In genomic region chr10:102452672-102453340, GRCh38 we compare ENCODE assay signal across 1 cellular context.
TF ChIP-seq lines count a peak whose summit lies in the region.

No MANE protein-coding gene starts in this region.

TF ChIP-seq in HEK293, 187 proteins besides CTCF, POLR2A, EP300 and RAD21 (continued from another document and continues in another):
- TF ChIP-seq, protein P1, sequence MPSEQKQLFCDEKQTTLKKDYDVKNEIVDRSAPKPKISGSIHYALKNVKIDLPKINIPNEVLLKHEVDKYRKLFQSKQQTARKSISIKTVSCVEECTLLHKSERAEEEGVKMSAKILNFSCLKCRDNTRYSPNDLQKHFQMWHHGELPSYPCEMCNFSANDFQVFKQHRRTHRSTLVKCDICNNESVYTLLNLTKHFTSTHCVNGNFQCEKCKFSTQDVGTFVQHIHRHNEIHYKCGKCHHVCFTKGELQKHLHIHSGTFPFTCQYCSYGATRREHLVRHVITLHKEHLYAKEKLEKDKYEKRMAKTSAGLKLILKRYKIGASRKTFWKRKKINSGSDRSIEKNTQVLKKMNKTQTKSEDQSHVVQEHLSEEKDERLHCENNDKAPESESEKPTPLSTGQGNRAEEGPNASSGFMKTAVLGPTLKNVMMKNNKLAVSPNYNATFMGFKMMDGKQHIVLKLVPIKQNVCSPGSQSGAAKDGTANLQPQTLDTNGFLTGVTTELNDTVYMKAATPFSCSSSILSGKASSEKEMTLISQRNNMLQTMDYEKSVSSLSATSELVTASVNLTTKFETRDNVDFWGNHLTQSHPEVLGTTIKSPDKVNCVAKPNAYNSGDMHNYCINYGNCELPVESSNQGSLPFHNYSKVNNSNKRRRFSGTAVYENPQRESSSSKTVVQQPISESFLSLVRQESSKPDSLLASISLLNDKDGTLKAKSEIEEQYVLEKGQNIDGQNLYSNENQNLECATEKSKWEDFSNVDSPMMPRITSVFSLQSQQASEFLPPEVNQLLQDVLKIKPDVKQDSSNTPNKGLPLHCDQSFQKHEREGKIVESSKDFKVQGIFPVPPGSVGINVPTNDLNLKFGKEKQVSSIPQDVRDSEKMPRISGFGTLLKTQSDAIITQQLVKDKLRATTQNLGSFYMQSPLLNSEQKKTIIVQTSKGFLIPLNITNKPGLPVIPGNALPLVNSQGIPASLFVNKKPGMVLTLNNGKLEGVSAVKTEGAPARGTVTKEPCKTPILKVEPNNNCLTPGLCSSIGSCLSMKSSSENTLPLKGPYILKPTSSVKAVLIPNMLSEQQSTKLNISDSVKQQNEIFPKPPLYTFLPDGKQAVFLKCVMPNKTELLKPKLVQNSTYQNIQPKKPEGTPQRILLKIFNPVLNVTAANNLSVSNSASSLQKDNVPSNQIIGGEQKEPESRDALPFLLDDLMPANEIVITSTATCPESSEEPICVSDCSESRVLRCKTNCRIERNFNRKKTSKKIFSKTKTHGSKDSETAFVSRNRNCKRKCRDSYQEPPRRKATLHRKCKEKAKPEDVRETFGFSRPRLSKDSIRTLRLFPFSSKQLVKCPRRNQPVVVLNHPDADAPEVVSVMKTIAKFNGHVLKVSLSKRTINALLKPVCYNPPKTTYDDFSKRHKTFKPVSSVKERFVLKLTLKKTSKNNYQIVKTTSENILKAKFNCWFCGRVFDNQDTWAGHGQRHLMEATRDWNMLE (tag by site-specific recombination; conservative IDR thresholded peaks at IDR 0.05; ENCODE audit: low read depth) = no peak; the same call in 1 of the 2 replicates
- TF ChIP-seq SCRT2 (tag by site-specific recombination; IDR thresholded peaks at IDR 0.05) (peak; percentile 77), ZBTB8A (tag by site-specific recombination; IDR thresholded peaks at IDR 0.05) (peak; percentile 70), ZNF398 (tag by site-specific recombination; IDR thresholded peaks at IDR 0.05) (peak; percentile 93), PRDM4 (tag by site-specific recombination; IDR thresholded peaks at IDR 0.05) (peak; percentile 36; the same call in 1 of the 2 replicates), ZBTB20 (tag by site-specific recombination; IDR thresholded peaks at IDR 0.05) (peak; percentile 78), ZNF184 (tag by site-specific recombination; IDR thresholded peaks at IDR 0.05) (peak; percentile 71; the same call in 1 of the 2 replicates), KLF16 (tag by site-specific recombination; IDR thresholded peaks at IDR 0.05) (peak; percentile 52; the same call in 1 of the 2 replicates), ZNF366 (tag by site-specific recombination; conservative IDR thresholded peaks at IDR 0.05) (peak; percentile 72), ZBTB21 (tag by site-specific recombination; IDR thresholded peaks at IDR 0.05) (peak; percentile 94), ZNF585B (tag by site-specific recombination; IDR thresholded peaks at IDR 0.05) (no peak), ZFP69B (tag by site-specific recombination; IDR thresholded peaks at IDR 0.05) (peak; percentile 83), ZNF214 (tag by site-specific recombination; IDR thresholded peaks at IDR 0.05; ENCODE audit: borderline replicate concordance) (no peak), ZNF623 (tag by site-specific recombination; IDR thresholded peaks at IDR 0.05) (0 out of 2 replicates have a peak, but pooled peaks have one; percentile 19), ZNF548 (tag by site-specific recombination; IDR thresholded peaks at IDR 0.05) (no peak), HOXA7 (CRISPR knock-in tag; IDR thresholded peaks at IDR 0.05; ENCODE audit: borderline replicate concordance) (no peak), ZFP37 (tag by site-specific recombination; IDR thresholded peaks at IDR 0.05) (peak; percentile 84), ZBTB10 (tag by site-specific recombination; IDR thresholded peaks at IDR 0.05) (peak; percentile 43; the same call in 1 of the 2 replicates), ZNF449 (tag by site-specific recombination; IDR thresholded peaks at IDR 0.05) (peak; percentile 36; the same call in 1 of the 2 replicates), PATZ1 (tag by site-specific recombination; IDR thresholded peaks at IDR 0.05) (peak; percentile 88), ZNF76 (tag by site-specific recombination; IDR thresholded peaks at IDR 0.05; ENCODE audit: borderline replicate concordance, low read depth) (0 out of 2 replicates have a peak, but pooled peaks have one; percentile 14), OSR2 (tag by site-specific recombination; IDR thresholded peaks at IDR 0.05) (peak; percentile 71; the same call in 1 of the 2 replicates), ZXDB (tag by site-specific recombination; IDR thresholded peaks at IDR 0.05) (peak; percentile 64), KLF1 (tag by site-specific recombination; IDR thresholded peaks at IDR 0.05) (0 out of 2 replicates have a peak, but pooled peaks have one; percentile 4), KLF10 (tag by site-specific recombination; IDR thresholded peaks at IDR 0.05) (0 out of 2 replicates have a peak, but pooled peaks have one; percentile 47)
- TF ChIP-seq, protein P2, sequence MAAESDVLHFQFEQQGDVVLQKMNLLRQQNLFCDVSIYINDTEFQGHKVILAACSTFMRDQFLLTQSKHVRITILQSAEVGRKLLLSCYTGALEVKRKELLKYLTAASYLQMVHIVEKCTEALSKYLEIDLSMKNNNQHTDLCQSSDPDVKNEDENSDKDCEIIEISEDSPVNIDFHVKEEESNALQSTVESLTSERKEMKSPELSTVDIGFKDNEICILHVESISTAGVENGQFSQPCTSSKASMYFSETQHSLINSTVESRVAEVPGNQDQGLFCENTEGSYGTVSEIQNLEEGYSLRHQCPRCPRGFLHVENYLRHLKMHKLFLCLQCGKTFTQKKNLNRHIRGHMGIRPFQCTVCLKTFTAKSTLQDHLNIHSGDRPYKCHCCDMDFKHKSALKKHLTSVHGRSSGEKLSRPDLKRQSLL (tag by site-specific recombination; IDR thresholded peaks at IDR 0.05) = peak; percentile 66
- TF ChIP-seq, protein P3, sequence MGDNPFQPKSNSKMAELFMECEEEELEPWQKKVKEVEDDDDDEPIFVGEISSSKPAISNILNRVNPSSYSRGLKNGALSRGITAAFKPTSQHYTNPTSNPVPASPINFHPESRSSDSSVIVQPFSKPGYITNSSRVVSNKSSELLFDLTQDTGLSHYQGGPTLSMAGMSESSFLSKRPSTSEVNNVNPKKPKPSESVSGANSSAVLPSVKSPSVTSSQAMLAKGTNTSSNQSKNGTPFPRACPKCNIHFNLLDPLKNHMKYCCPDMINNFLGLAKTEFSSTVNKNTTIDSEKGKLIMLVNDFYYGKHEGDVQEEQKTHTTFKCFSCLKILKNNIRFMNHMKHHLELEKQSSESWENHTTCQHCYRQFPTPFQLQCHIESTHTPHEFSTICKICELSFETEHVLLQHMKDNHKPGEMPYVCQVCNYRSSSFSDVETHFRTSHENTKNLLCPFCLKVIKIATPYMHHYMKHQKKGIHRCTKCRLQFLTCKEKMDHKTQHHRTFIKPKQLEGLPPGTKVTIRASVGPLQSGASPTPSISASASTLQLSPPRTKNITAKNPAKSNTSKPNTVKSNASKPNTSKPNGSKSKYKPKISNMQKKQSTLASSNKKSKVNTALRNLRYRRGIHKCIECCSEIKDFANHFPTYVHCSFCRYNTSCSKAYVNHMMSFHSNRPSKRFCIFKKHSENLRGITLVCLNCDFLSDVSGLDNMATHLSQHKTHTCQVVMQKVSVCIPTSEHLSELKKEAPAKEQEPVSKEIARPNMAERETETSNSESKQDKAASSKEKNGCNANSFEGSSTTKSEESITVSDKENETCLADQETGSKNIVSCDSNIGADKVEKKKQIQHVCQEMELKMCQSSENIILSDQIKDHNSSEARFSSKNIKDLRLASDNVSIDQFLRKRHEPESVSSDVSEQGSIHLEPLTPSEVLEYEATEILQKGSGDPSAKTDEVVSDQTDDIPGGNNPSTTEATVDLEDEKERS (tag by site-specific recombination; IDR thresholded peaks at IDR 0.05) = no peak
- TF ChIP-seq, protein P4, sequence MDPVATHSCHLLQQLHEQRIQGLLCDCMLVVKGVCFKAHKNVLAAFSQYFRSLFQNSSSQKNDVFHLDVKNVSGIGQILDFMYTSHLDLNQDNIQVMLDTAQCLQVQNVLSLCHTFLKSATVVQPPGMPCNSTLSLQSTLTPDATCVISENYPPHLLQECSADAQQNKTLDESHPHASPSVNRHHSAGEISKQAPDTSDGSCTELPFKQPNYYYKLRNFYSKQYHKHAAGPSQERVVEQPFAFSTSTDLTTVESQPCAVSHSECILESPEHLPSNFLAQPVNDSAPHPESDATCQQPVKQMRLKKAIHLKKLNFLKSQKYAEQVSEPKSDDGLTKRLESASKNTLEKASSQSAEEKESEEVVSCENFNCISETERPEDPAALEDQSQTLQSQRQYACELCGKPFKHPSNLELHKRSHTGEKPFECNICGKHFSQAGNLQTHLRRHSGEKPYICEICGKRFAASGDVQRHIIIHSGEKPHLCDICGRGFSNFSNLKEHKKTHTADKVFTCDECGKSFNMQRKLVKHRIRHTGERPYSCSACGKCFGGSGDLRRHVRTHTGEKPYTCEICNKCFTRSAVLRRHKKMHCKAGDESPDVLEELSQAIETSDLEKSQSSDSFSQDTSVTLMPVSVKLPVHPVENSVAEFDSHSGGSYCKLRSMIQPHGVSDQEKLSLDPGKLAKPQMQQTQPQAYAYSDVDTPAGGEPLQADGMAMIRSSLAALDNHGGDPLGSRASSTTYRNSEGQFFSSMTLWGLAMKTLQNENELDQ (tag by site-specific recombination; IDR thresholded peaks at IDR 0.05; ENCODE audit: low read depth) = no peak
